In genomic region chr2:237227190-237227988, GRCh38 we compare ENCODE assay signal across 11 cellular contexts.
A peak's percentile ranks its signal among the peaks of the same experiment; 100 is the strongest.
DNase-seq lines count a peak whose midpoint lies in the region; ATAC-seq, FAIRE-seq and TF ChIP-seq lines count a peak whose summit lies in the region.
"Had no signal": no experiment of that assay in that cellular context is flagged by ENCODE, and none has a peak within 500 bp of the region (broad histone marks: within the 10 kb centered on the region; RNA-seq: fewer than 3 reads in every experiment).

No MANE protein-coding gene starts in this region.

- no peak overlapping the region for H3K23ac ChIP-seq in trophoblast cell (ENCODE audit: low read length)

- H3K4me3 ChIP-seq in choroid plexus epithelial cell (ENCODE audit: low read depth, low read length) = no peak overlapping the region
- H3K4me3 ChIP-seq in skeletal muscle cell (ENCODE audit: low read depth, low read length) = no peak overlapping the region
- no peak overlapping the region for H3K4me3 ChIP-seq in trophoblast cell (ENCODE audit: low read depth, low read length)
- H3K4me3 ChIP-seq: psoas muscle, thoracic aorta had no signal

- FAIRE-seq in RCC 7860 (lab: Jason Lieb, UNC) = peak; percentile 100

- no peak overlapping the region for H4K8ac ChIP-seq in trophoblast cell (ENCODE audit: low read depth, low read length)

- H4K91ac ChIP-seq in trophoblast cell (ENCODE audit: low read depth, low read length) = no peak overlapping the region

- no peaks in the 10 kb centered on the region for H3K79me1 ChIP-seq in trophoblast cell (ENCODE audit: low read length)

- WGBS in trophoblast cell (ENCODE audit: extremely low coverage, insufficient coverage, insufficient read length) = no CpG with 5 or more reads among the region's 8 CpGs

- no peak overlapping the region for H4K12ac ChIP-seq in trophoblast cell (ENCODE audit: low read depth, low read length)

- H3K9me3 ChIP-seq in trophoblast cell (ENCODE audit: insufficient read depth, low read depth, low read length) = no peaks in the 10 kb centered on the region
- H3K9me3 ChIP-seq: psoas muscle, thoracic aorta had no signal

- no peak overlapping the region for H2BK5ac ChIP-seq in trophoblast cell (ENCODE audit: low read depth, low read length, poor library complexity)

- no peak overlapping the region for H3K4ac ChIP-seq in trophoblast cell (ENCODE audit: low read depth, low read length)

- no peak overlapping the region for H3K27ac ChIP-seq in trophoblast cell (ENCODE audit: low read depth, low read length)
- H3K27ac ChIP-seq: psoas muscle, thoracic aorta had no signal

- DNase-seq in GM03348 (ENCODE audit: low spot score) = peak; percentile 79
- peak; percentile 99 for DNase-seq in RCC 7860 (ENCODE audit: low spot score)
- peak; percentile 92 for DNase-seq in choroid plexus epithelial cell (ENCODE audit: low read depth)
- DNase-seq in skeletal muscle cell (ENCODE audit: low read depth) = peak; percentile 85
- DNase-seq in trophoblast cell = no peak
- no peak for DNase-seq in iPS-NIHi11 (ENCODE audit: low spot score)
- no peak for DNase-seq in NCI-H2227 treated with DMSO at 0.1 percent for 48 hours (lab: John Stamatoyannopoulos, UW)
- DNase-seq: NCI-H187 treated with DMSO at 0.1 percent for 48 hours, psoas muscle had no signal

- no peak overlapping the region for H3K18ac ChIP-seq in trophoblast cell (ENCODE audit: low read length)

- H3K36me3 ChIP-seq in trophoblast cell (ENCODE audit: control insufficient read depth in 1 of 2, insufficient read depth in 2 of 2, low read length in 2 of 2) = no peaks in the 10 kb centered on the region
- H3K36me3 ChIP-seq: thoracic aorta had no signal

- no peak overlapping the region for H3K14ac ChIP-seq in trophoblast cell (ENCODE audit: low read length)

- no peak overlapping the region for H2BK120ac ChIP-seq in trophoblast cell (ENCODE audit: insufficient read depth, low read length, poor library complexity)

- no peak for TF ChIP-seq CTCF in choroid plexus epithelial cell (conservative IDR thresholded peaks at IDR 0.05; ENCODE audit: low read depth, low read length)

- no peak overlapping the region for H2AFZ ChIP-seq in trophoblast cell (ENCODE audit: insufficient read depth, low read length, poor library complexity)

- no peak for ATAC-seq in GM18909 (IDR thresholded peaks at IDR 0.05; ENCODE audit: poor library complexity, unreplicated experiment)
- ATAC-seq: psoas muscle had no signal

- no peaks in the 10 kb centered on the region for H3K79me2 ChIP-seq in trophoblast cell (ENCODE audit: control insufficient read depth, insufficient read depth, low read length, poor library complexity)

- no peak overlapping the region for H2AK5ac ChIP-seq in trophoblast cell (ENCODE audit: low read length)

- H3K9ac ChIP-seq in trophoblast cell (ENCODE audit: low read length) = no peak overlapping the region

- H3K27me3 ChIP-seq in trophoblast cell (ENCODE audit: insufficient read depth, low read length) = no peaks in the 10 kb centered on the region

- no peaks in the 10 kb centered on the region for H3K4me1 ChIP-seq in trophoblast cell (ENCODE audit: control insufficient read depth in 1 of 2, insufficient read depth in 2 of 2, low read length in 2 of 2)

- H3K4me2 ChIP-seq in trophoblast cell (ENCODE audit: low read length) = no peak overlapping the region

- H2BK12ac ChIP-seq in trophoblast cell (ENCODE audit: low read length) = no peak overlapping the region

Comparison
In these comparisons a context has a peak if more than half of its experiments do, and no peak if none do; other contexts are left out.
1. DNase-seq: peak in GM03348 (single experiment), RCC 7860 (single experiment), choroid plexus epithelial cell (single experiment) and skeletal muscle cell (single experiment); none in trophoblast cell (0 of 2), iPS-NIHi11 (single experiment) and NCI-H2227 treated with DMSO at 0.1 percent for 48 hours (single experiment).